In genomic region chr9:37004424-37004935, GRCh38 we compare ENCODE assay signal across 13 cellular contexts. TPM values are rescaled to one million over a fixed set of nuclear protein-coding genes. Genes with fewer than 3 reads are reported as not detected.
DNase-seq lines count a peak whose midpoint lies in the region; ATAC-seq and TF ChIP-seq lines count a peak whose summit lies in the region.
"Had no signal": no experiment of that assay in that cellular context is flagged by ENCODE, and none has a peak within 500 bp of the region (broad histone marks: within the 10 kb centered on the region; RNA-seq: fewer than 3 reads in every experiment).

No MANE protein-coding gene starts in this region.

- H3K27me3 Mint-ChIP-seq in activated CD4-positive, alpha-beta T cell treated with anti-CD3 and anti-CD28 coated beads, Interleukin-2, amount 10 ng/mL, durations not matched to agents 7 days and 5 days = peaks cover 71% of the 10 kb centered on the region

- peak overlapping the region; percentile 81 for H3K4me2 ChIP-seq in DOHH2 (ENCODE audit: low read length)

- peaks cover 100% of the 10 kb centered on the region for H3K4me1 ChIP-seq in DOHH2 (ENCODE audit: control insufficient read depth, low read length)
- peaks cover 14% of the 10 kb centered on the region for H3K4me1 ChIP-seq in A673 (ENCODE audit: insufficient read depth, low read length, poor library complexity, severe bottlenecking)

- no peaks in the 10 kb centered on the region for H3K9me3 Mint-ChIP-seq in activated CD4-positive, alpha-beta T cell treated with anti-CD3 and anti-CD28 coated beads, Interleukin-2, amount 10 ng/mL, durations not matched to agents 7 days and 5 days
- H3K9me3 Mint-ChIP-seq: stimulated activated effector memory CD8-positive, alpha-beta T cell treated with anti-CD3 and anti-CD28 coated beads, Interleukin-12 subunit alpha, Interleukin-12 subunit beta, amount 100 ng/mL, for 72 hours; T-cell had no signal

- BruUV-seq in A673 (replicated peaks; lab: Mats Ljungman, UMichigan) = no TSS peak

- POLR2A ChIA-PET in A673 (lab: Charles Lee; ENCODE audit: low non-redundant PET) = no interaction called here
- POLR2A ChIA-PET in activated CD4-positive, alpha-beta T cell treated with anti-CD3 and anti-CD28 coated beads, Interleukin-2, amount 10 ng/mL, durations not matched to agents 7 days and 5 days (lab: Charles Lee) = interaction anchor here (0.7 kb wide), 1 partner anchor 289 kb away, joined by 5 read pairs; no protein-coding TSS in a partner anchor

- H3K9me3 ChIP-seq in DOHH2 (ENCODE audit: control insufficient read depth, insufficient read depth, low read length) (no peaks in the 10 kb centered on the region), A673 (ENCODE audit: low read depth, low read length, poor library complexity, severe bottlenecking) (no peaks in the 10 kb centered on the region)

- intact Hi-C loops in A673 (cut with micrococcal nuclease; ENCODE audit: unreplicated experiment) = no loop called here

- peaks cover 99% of the 10 kb centered on the region for H3K36me3 ChIP-seq in DOHH2 (ENCODE audit: control insufficient read depth, low read length)
- no peaks in the 10 kb centered on the region for H3K36me3 ChIP-seq in A673 (ENCODE audit: insufficient read depth, low read length, poor library complexity, severe bottlenecking)

- ATAC-seq in GM18868 (IDR thresholded peaks at IDR 0.05; ENCODE audit: unreplicated experiment) = peak; percentile 25
- ATAC-seq in HG02840 (IDR thresholded peaks at IDR 0.05; ENCODE audit: low FRiP score, unreplicated experiment) = peak; percentile 39
- ATAC-seq in HG03025 (IDR thresholded peaks at IDR 0.05; ENCODE audit: low FRiP score, unreplicated experiment) = no peak
- ATAC-seq: activated CD4-positive, alpha-beta T cell treated with anti-CD3 and anti-CD28 coated beads for 36 hours; stimulated activated effector memory CD8-positive, alpha-beta T cell treated with anti-CD3 and anti-CD28 coated beads, Interleukin-12 subunit alpha, Interleukin-12 subunit beta, amount 100 ng/mL, for 72 hours; T-cell had no signal

- H3K27me3 ChIP-seq in DOHH2 (ENCODE audit: control insufficient read depth, low read length) = no peaks in the 10 kb centered on the region
- H3K27me3 ChIP-seq in A673 (replicated peaks; ENCODE audit: insufficient read depth, low read depth, low read length, poor library complexity) = no peaks in the 10 kb centered on the region

- H3K27ac Mint-ChIP-seq in activated CD4-positive, alpha-beta T cell treated with anti-CD3 and anti-CD28 coated beads, Interleukin-2, amount 10 ng/mL, durations not matched to agents 7 days and 5 days = no peak overlapping the region
- H3K27ac Mint-ChIP-seq: activated CD4-positive, alpha-beta T cell treated with anti-CD3 and anti-CD28 coated beads for 36 hours; stimulated activated effector memory CD8-positive, alpha-beta T cell treated with anti-CD3 and anti-CD28 coated beads, Interleukin-12 subunit alpha, Interleukin-12 subunit beta, amount 100 ng/mL, for 72 hours had no signal

- TF ChIP-seq CTCF in DOHH2 (IDR thresholded peaks at IDR 0.05; ENCODE audit: low read depth, low read length, poor library complexity, severe bottlenecking) (peak; percentile 17), A673 (conservative IDR thresholded peaks at IDR 0.05; ENCODE audit: low read depth, low read length) (no peak)

- H3F3A ChIP-seq in DOHH2 (ENCODE audit: control insufficient read depth, insufficient read depth) = peaks cover 50% of the 10 kb centered on the region

- no peaks in the 10 kb centered on the region for H3K9me2 ChIP-seq in DOHH2 (replicated peaks; ENCODE audit: control insufficient read depth, low read length)

- peaks cover 2% of the 10 kb centered on the region for H3K4me1 Mint-ChIP-seq in activated CD4-positive, alpha-beta T cell treated with anti-CD3 and anti-CD28 coated beads, Interleukin-2, amount 10 ng/mL, durations not matched to agents 7 days and 5 days
- H3K4me1 Mint-ChIP-seq: activated CD4-positive, alpha-beta T cell treated with anti-CD3 and anti-CD28 coated beads for 36 hours; stimulated activated effector memory CD8-positive, alpha-beta T cell treated with anti-CD3 and anti-CD28 coated beads, Interleukin-12 subunit alpha, Interleukin-12 subunit beta, amount 100 ng/mL, for 72 hours had no signal

- DNase-seq in NCI-H2196 treated with DMSO at 0.1 percent for 48 hours (lab: John Stamatoyannopoulos, UW; ENCODE audit: unreplicated experiment) (peak; percentile 19), A673 (ENCODE audit: low spot score) (no peak), foreskin melanocyte (no peak)
- no peak for DNase-seq in activated CD4-positive, alpha-beta T cell treated with anti-CD3 and anti-CD28 coated beads, Interleukin-2, amount 10 ng/mL, durations not matched to agents 7 days and 5 days
- DNase-seq: activated CD4-positive, alpha-beta T cell treated with anti-CD3 and anti-CD28 coated beads for 36 hours; NCI-H1436; T-cell had no signal

- peaks cover 99% of the 10 kb centered on the region for H3K79me2 ChIP-seq in DOHH2 (ENCODE audit: control insufficient read depth, low read length)

- H3K4me3 ChIP-seq in DOHH2 (ENCODE audit: low read length) = peak overlapping the region; percentile 69
- no peak overlapping the region for H3K4me3 ChIP-seq in A673 (ENCODE audit: low read depth, low read length, poor library complexity, severe bottlenecking)

- no peaks in the 10 kb centered on the region for H3K36me3 Mint-ChIP-seq in activated CD4-positive, alpha-beta T cell treated with anti-CD3 and anti-CD28 coated beads, Interleukin-2, amount 10 ng/mL, durations not matched to agents 7 days and 5 days (ENCODE audit: low read depth)
- H3K36me3 Mint-ChIP-seq: stimulated activated effector memory CD8-positive, alpha-beta T cell treated with anti-CD3 and anti-CD28 coated beads, Interleukin-12 subunit alpha, Interleukin-12 subunit beta, amount 100 ng/mL, for 72 hours; T-cell had no signal

- peaks cover 7% of the 10 kb centered on the region; the same call in 1 of the 2 replicates for H4K20me1 ChIP-seq in DOHH2 (ENCODE audit: control insufficient read depth, insufficient read depth, low read depth, low read length)

- H3K27ac ChIP-seq in DOHH2 (ENCODE audit: low read depth, low read length) (peak overlapping the region; percentile 95), A673 (ENCODE audit: low read depth, low read length, poor library complexity, severe bottlenecking) (no peak overlapping the region)

- no peak overlapping the region for H3K4me3 Mint-ChIP-seq in activated CD4-positive, alpha-beta T cell treated with anti-CD3 and anti-CD28 coated beads, Interleukin-2, amount 10 ng/mL, durations not matched to agents 7 days and 5 days
- H3K4me3 Mint-ChIP-seq: activated CD4-positive, alpha-beta T cell treated with anti-CD3 and anti-CD28 coated beads for 36 hours; stimulated activated effector memory CD8-positive, alpha-beta T cell treated with anti-CD3 and anti-CD28 coated beads, Interleukin-12 subunit alpha, Interleukin-12 subunit beta, amount 100 ng/mL, for 72 hours had no signal

- CTCF ChIA-PET in A673 (lab: Charles Lee) = no interaction called here
- CTCF ChIA-PET in activated CD4-positive, alpha-beta T cell treated with anti-CD3 and anti-CD28 coated beads, Interleukin-2, amount 10 ng/mL, durations not matched to agents 7 days and 5 days (lab: Charles Lee) = interaction anchor here (0.5 to 1.6 kb wide), 2 partner anchors 37 to 97 kb away, joined by 3 to 4 read pairs; no protein-coding TSS in a partner anchor

RNA-seq across cellular contexts. Expression of gene PAX5, which starts 29.6 kb away (rescaled TPM):
- 3.3 and 5.5 TPM in 2 replicates for total RNA-seq in A673 (2021)
- total RNA-seq in activated CD4-positive, alpha-beta T cell treated with anti-CD3 and anti-CD28 coated beads, Interleukin-2, amount 10 ng/mL, durations not matched to agents 7 days and 5 days = under 1 TPM; 0.10 to 0.12 TPM
- total RNA-seq: pulmonary artery endothelial cell had no signal
